In the genomic region with DNA sequence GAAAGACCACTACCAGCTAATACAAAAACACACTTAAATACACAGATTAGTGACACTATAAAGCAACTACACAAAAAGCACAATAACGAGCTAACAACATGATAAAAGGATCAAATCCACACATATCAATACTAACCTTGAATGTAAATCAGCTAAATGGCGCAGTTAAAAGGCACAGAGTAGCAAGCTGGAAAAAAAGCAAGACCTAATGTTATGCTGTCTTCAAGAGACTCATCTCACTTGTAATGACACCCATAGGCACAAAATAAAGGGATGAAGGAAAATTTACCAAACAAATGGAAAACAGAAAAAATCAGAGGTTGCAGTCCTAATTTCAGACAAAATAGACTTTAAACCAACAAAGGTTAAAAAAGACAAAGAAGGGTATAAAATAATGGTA, we compare ENCODE assay signal across 39 cellular contexts.
"Had no signal": no experiment of that assay in that cellular context is flagged by ENCODE, and none has a peak within 500 bp of the region (broad histone marks: within the 10 kb centered on the region; RNA-seq: fewer than 3 reads in every experiment).

No MANE protein-coding gene starts in this region.

- H3K27me3 Mint-ChIP-seq: activated naive CD4-positive, alpha-beta T cell treated with anti-CD3 and anti-CD28 coated beads, Interleukin-2, amount 10 ng/mL, durations not matched to agents 7 days and 5 days; activated naive CD8-positive, alpha-beta T cell treated with anti-CD3 and anti-CD28 coated beads, Interleukin-2, amount 10 ng/mL, durations not matched to agents 7 days and 5 days; activated naive CD8-positive, alpha-beta T cell treated with anti-CD3 and anti-CD28 coated beads, Interleukin-2, amount 50 U/mL, for 24 hours; activated T-helper 17 cell treated with anti-CD3 and anti-CD28 coated beads, Interleukin-2, amount 50 U/mL, for 72 hours had no signal

- H3K9me3 Mint-ChIP-seq: activated naive CD4-positive, alpha-beta T cell treated with anti-CD3 and anti-CD28 coated beads, Interleukin-2, amount 10 ng/mL, durations not matched to agents 7 days and 5 days had no signal

- FAIRE-seq: astrocyte, bronchial epithelial cell had no signal

- H3K36me3 ChIP-seq: adrenal gland, ascending aorta, brain microvascular endothelial cell, breast epithelium, cardiac muscle cell had no signal

- H3K4me3 Mint-ChIP-seq: activated naive CD4-positive, alpha-beta T cell treated with anti-CD3 and anti-CD28 coated beads for 36 hours; activated naive CD4-positive, alpha-beta T cell treated with anti-CD3 and anti-CD28 coated beads, Interleukin-2, amount 10 ng/mL, durations not matched to agents 7 days and 5 days; activated naive CD4-positive, alpha-beta T cell treated with anti-CD3 and anti-CD28 coated beads, Interleukin-2, amount 50 U/mL, for 24 hours; activated naive CD8-positive, alpha-beta T cell; activated naive CD8-positive, alpha-beta T cell treated with anti-CD3 and anti-CD28 coated beads for 36 hours; activated naive CD8-positive, alpha-beta T cell treated with anti-CD3 and anti-CD28 coated beads, Interleukin-2, amount 10 ng/mL, durations not matched to agents 7 days and 5 days; activated naive CD8-positive, alpha-beta T cell treated with anti-CD3 and anti-CD28 coated beads, Interleukin-2, amount 50 U/mL, for 24 hours; activated T-cell treated with anti-CD3 and anti-CD28 coated beads, Interleukin-2, amount 50 U/mL, for 24 hours; activated T-cell treated with anti-CD3 and anti-CD28 coated beads, Interleukin-2, amount 50 U/mL, for 4 hours; activated T-cell treated with anti-CD3 and anti-CD28 coated beads, Interleukin-2, amount 50 U/mL, for 72 hours; activated T-helper 1 cell treated with anti-CD3 and anti-CD28 coated beads, Interleukin-12 subunit alpha, Interleukin-12 subunit beta, Interleukin-2, Interleukin-4 antibody, amounts not matched to agents 30 ng/mL and 10 ng/mL and 1 ng/mL, durations not matched to agents 14 hours and 24 hours and 36 hours; activated T-helper 17 cell treated with anti-CD3 and anti-CD28 coated beads, Interleukin-2, amount 50 U/mL, for 72 hours; brain; central memory CD8-positive, alpha-beta T cell had no signal

- H3K4me3 ChIP-seq: adrenal gland, ascending aorta, body of pancreas, breast epithelium, cardiac muscle cell had no signal

- H3K27me3 ChIP-seq: adrenal gland, ascending aorta, body of pancreas, brain microvascular endothelial cell, breast epithelium, cardiac muscle cell had no signal

- ATAC-seq: activated naive CD4-positive, alpha-beta T cell treated with anti-CD3 and anti-CD28 coated beads, Interleukin-2, amount 50 U/mL, for 72 hours; activated naive CD8-positive, alpha-beta T cell treated with anti-CD3 and anti-CD28 coated beads, Interleukin-2, amount 50 U/mL, for 24 hours; activated T-cell treated with anti-CD3 and anti-CD28 coated beads, Interleukin-2, amount 50 U/mL, for 4 hours; activated T-cell treated with anti-CD3 and anti-CD28 coated beads, Interleukin-2, amount 50 U/mL, for 72 hours; activated T-helper 17 cell treated with anti-CD3 and anti-CD28 coated beads, Interleukin-2, amount 50 U/mL, for 72 hours; body of pancreas had no signal

- H3K4me1 ChIP-seq: adrenal gland, ascending aorta, body of pancreas, breast epithelium had no signal

- H3K4me1 Mint-ChIP-seq: activated naive CD4-positive, alpha-beta T cell treated with anti-CD3 and anti-CD28 coated beads, Interleukin-2, amount 10 ng/mL, durations not matched to agents 7 days and 5 days; activated naive CD4-positive, alpha-beta T cell treated with anti-CD3 and anti-CD28 coated beads, Interleukin-2, amount 50 U/mL, for 24 hours; activated naive CD8-positive, alpha-beta T cell treated with anti-CD3 and anti-CD28 coated beads for 36 hours; activated naive CD8-positive, alpha-beta T cell treated with anti-CD3 and anti-CD28 coated beads, Interleukin-2, amount 10 ng/mL, durations not matched to agents 7 days and 5 days; activated naive CD8-positive, alpha-beta T cell treated with anti-CD3 and anti-CD28 coated beads, Interleukin-2, amount 50 U/mL, for 24 hours; activated T-helper 17 cell treated with anti-CD3 and anti-CD28 coated beads, Interleukin-2, amount 50 U/mL, for 72 hours; brain; central memory CD8-positive, alpha-beta T cell had no signal

- H3K27ac ChIP-seq: adrenal gland, ascending aorta, body of pancreas, brain microvascular endothelial cell, breast epithelium, cardiac muscle cell had no signal

- H3K27ac Mint-ChIP-seq: activated naive CD4-positive, alpha-beta T cell treated with anti-CD3 and anti-CD28 coated beads for 36 hours; activated naive CD4-positive, alpha-beta T cell treated with anti-CD3 and anti-CD28 coated beads, Interleukin-2, amount 10 ng/mL, durations not matched to agents 7 days and 5 days; activated naive CD4-positive, alpha-beta T cell treated with anti-CD3 and anti-CD28 coated beads, Interleukin-2, amount 50 U/mL, for 24 hours; activated naive CD4-positive, alpha-beta T cell treated with anti-CD3 and anti-CD28 coated beads, Interleukin-2, amount 50 U/mL, for 72 hours; activated naive CD8-positive, alpha-beta T cell; activated naive CD8-positive, alpha-beta T cell treated with anti-CD3 and anti-CD28 coated beads for 36 hours; activated naive CD8-positive, alpha-beta T cell treated with anti-CD3 and anti-CD28 coated beads, Interleukin-2, amount 10 ng/mL, durations not matched to agents 7 days and 5 days; activated naive CD8-positive, alpha-beta T cell treated with anti-CD3 and anti-CD28 coated beads, Interleukin-2, amount 50 U/mL, for 24 hours; activated T-cell treated with anti-CD3 and anti-CD28 coated beads, Interleukin-2, amount 50 U/mL, for 24 hours; activated T-cell treated with anti-CD3 and anti-CD28 coated beads, Interleukin-2, amount 50 U/mL, for 72 hours; activated T-helper 1 cell treated with anti-CD3 and anti-CD28 coated beads, Interleukin-12 subunit alpha, Interleukin-12 subunit beta, Interleukin-2, Interleukin-4 antibody, amounts not matched to agents 30 ng/mL and 10 ng/mL and 1 ng/mL, durations not matched to agents 14 hours and 24 hours and 36 hours; activated T-helper 17 cell treated with anti-CD3 and anti-CD28 coated beads, Interleukin-2, amount 50 U/mL, for 72 hours; activated T-helper 2 cell treated with anti-CD3 and anti-CD28 coated beads, Interferon-gamma antibody, Interleukin-2, Interleukin-4, amounts not matched to agents 10 μg/mL and 5 μg/mL and 100 μg/mL, durations not matched to agents 14 hours and 24 hours and 36 hours; brain had no signal

- H3K9me3 ChIP-seq: adrenal gland had no signal

- H3K36me3 Mint-ChIP-seq: activated naive CD4-positive, alpha-beta T cell treated with anti-CD3 and anti-CD28 coated beads, Interleukin-2, amount 10 ng/mL, durations not matched to agents 7 days and 5 days; activated naive CD4-positive, alpha-beta T cell treated with anti-CD3 and anti-CD28 coated beads, Interleukin-2, amount 50 U/mL, for 24 hours; activated naive CD4-positive, alpha-beta T cell treated with anti-CD3 and anti-CD28 coated beads, Interleukin-2, amount 50 U/mL, for 72 hours; activated naive CD8-positive, alpha-beta T cell; activated naive CD8-positive, alpha-beta T cell treated with anti-CD3 and anti-CD28 coated beads for 36 hours; activated naive CD8-positive, alpha-beta T cell treated with anti-CD3 and anti-CD28 coated beads, Interleukin-2, amount 10 ng/mL, durations not matched to agents 7 days and 5 days; brain had no signal

- DNase-seq: activated effector memory CD4-positive, alpha-beta T cell treated with anti-CD3 and anti-CD28 coated beads, Interleukin-2, amount 50 U/mL, for 16 hours; activated effector memory CD4-positive, alpha-beta T cell treated with Interleukin-2 at 50 U/mL for 16 hours; activated gamma-delta T cell; activated gamma-delta T cell treated with Interleukin-2 at 50 U/mL for 16 hours; activated naive CD4-positive, alpha-beta T cell; activated naive CD4-positive, alpha-beta T cell treated with anti-CD3 and anti-CD28 coated beads for 36 hours; activated naive CD4-positive, alpha-beta T cell treated with anti-CD3 and anti-CD28 coated beads, Interleukin-2, amount 10 ng/mL, durations not matched to agents 7 days and 5 days; activated naive CD4-positive, alpha-beta T cell treated with anti-CD3 and anti-CD28 coated beads, Interleukin-2, amount 50 U/mL, for 16 hours; activated naive CD4-positive, alpha-beta T cell treated with Interleukin-2 at 50 U/mL for 16 hours; activated naive CD8-positive, alpha-beta T cell treated with anti-CD3 and anti-CD28 coated beads for 36 hours; activated naive CD8-positive, alpha-beta T cell treated with anti-CD3 and anti-CD28 coated beads, Interleukin-2, amount 10 ng/mL, durations not matched to agents 7 days and 5 days; activated naive CD8-positive, alpha-beta T cell treated with anti-CD3 and anti-CD28 coated beads, Interleukin-2, amount 50 U/mL, for 24 hours; activated T-cell treated with anti-CD3 and anti-CD28 coated beads, Interleukin-2, amount 50 U/mL, for 24 hours; activated T-cell treated with anti-CD3 and anti-CD28 coated beads, Interleukin-2, amount 50 U/mL, for 4 hours; activated T-cell treated with anti-CD3 and anti-CD28 coated beads, Interleukin-2, amount 50 U/mL, for 48 hours; activated T-cell treated with anti-CD3 and anti-CD28 coated beads, Interleukin-2, amount 50 U/mL, for 72 hours; adrenal gland; amniotic stem cell; amygdala; anterior cingulate cortex; aorta; body of pancreas; brain microvascular endothelial cell; caudate nucleus; central memory CD4-positive, alpha-beta T cell; cerebellar nuclear complex had no signal
